In genomic region chr2:28318023-28318422, GRCh38 we compare ENCODE assay signal across 1 cellular context.
TF ChIP-seq lines count a peak whose summit lies in the region.

No MANE protein-coding gene starts in this region.

TF ChIP-seq in GM23338, 12 proteins besides CTCF, POLR2A, EP300 and RAD21 (continued from another document):
- no peak for TF ChIP-seq REST (IDR thresholded peaks at IDR 0.05; ENCODE audit: unreplicated experiment)
- TF ChIP-seq ETS1 (IDR thresholded peaks at IDR 0.05), result no peak
TF ChIP-seq in GM23338: peak in this region for 0.
